11 cellular contexts compared by ENCODE assay signal in the genomic region with DNA sequence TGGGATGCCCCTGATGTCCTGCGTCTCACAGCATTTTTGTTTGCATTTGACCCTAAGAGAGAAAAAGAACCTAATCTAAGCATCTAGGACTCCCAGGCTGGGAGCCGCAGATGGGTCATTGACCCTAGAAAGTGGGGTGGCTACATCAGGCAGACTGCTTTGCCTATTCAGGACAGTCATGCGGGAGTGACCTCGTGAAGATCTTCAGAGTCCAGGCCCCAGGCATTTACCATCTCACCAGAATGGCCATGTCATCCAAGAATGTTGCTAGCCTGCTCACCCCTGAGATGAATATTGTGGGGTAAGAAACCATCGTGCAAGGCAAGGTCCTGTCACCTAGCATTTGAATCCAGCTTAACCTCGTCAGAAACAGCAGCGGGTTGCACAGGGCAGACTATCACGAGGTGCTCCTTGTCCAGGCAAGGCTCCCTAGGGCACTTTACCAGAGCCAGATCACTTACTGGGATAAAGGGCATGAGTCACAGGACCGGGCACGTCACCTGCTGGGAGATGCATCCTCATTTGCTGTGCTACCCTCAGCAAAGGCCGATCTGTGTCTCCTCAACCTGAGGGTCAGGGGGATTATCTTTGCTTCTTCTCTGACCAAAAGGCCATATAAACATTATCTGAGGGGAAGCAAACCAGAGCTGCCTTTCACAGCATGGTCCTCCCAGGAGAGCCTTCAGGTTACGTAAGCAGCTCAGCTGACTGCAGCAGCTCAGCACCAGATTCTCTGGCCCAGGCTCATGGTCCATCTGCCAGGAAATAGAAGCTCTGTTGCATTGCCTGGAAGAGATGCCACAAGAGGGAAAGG.
DNase-seq lines count a peak whose midpoint lies in the region; ATAC-seq, FAIRE-seq and TF ChIP-seq lines count a peak whose summit lies in the region.
"Had no signal": no experiment of that assay in that cellular context is flagged by ENCODE, and none has a peak within 500 bp of the region (broad histone marks: within the 10 kb centered on the region; RNA-seq: fewer than 3 reads in every experiment).

No MANE protein-coding gene starts in this region.

- no peaks in the 10 kb centered on the region for H4K20me1 ChIP-seq in BLaER1

- H3K4me2 ChIP-seq in BLaER1 = peak overlapping the region; percentile 17; the same call in 1 of the 2 replicates

- peaks cover 14% of the 10 kb centered on the region; the same call in 1 of the 2 replicates for H3K4me1 ChIP-seq in BLaER1

- no peak overlapping the region for H3K27ac ChIP-seq in BLaER1

- DNase-seq in RCC 7860 (ENCODE audit: low spot score) (peak; percentile 62), frontal cortex (ENCODE audit: low spot score in 2 of 2) (peak; percentile 12 to 52), posterior cingulate gyrus (peak in 9 of 10 donors; percentile 20 to 90 (median 53)), GM12892 (ENCODE audit: insufficient read length) (no peak), CD1c-positive myeloid dendritic cell (ENCODE audit: extremely low spot score) (no peak)
- DNase-seq: activated naive CD8-positive, alpha-beta T cell treated with anti-CD3 and anti-CD28 coated beads for 36 hours; T-helper 17 cell had no signal

- H3K36me3 ChIP-seq in BLaER1 = no peaks in the 10 kb centered on the region

- H3K9ac ChIP-seq in BLaER1 = no peak overlapping the region

- 0 out of 2 replicates have a peak, but pooled peaks cover 6% of the 10 kb centered on the region for H3K9me3 ChIP-seq in BLaER1

- no peak overlapping the region for H3K4me3 ChIP-seq in BLaER1

- no peaks in the 10 kb centered on the region for H3K27me3 ChIP-seq in BLaER1

- no peak for ATAC-seq in HG03520 (IDR thresholded peaks at IDR 0.05; ENCODE audit: unreplicated experiment)
- no peak for ATAC-seq in HG02970 (IDR thresholded peaks at IDR 0.05; ENCODE audit: low FRiP score, unreplicated experiment)
- ATAC-seq: T-helper 17 cell had no signal

- no peak for TF ChIP-seq POLR2A in GM12892 (IDR thresholded peaks at IDR 0.05; ENCODE audit: low read depth, low read length)

- peak; percentile 66 for FAIRE-seq in RCC 7860 (lab: Jason Lieb, UNC)
- no peak for FAIRE-seq in frontal cortex (lab: Jason Lieb, UNC)
- no peak for FAIRE-seq in GM12892 (lab: Jason Lieb, UNC)
- FAIRE-seq: islet of Langerhans had no signal

- intact Hi-C loops in posterior cingulate gyrus (cut with DNase I) = no loop called here

Comparison
In these comparisons a context has a peak if more than half of its experiments do, and no peak if none do; other contexts are left out.
1. DNase-seq: peak in RCC 7860 (single experiment), frontal cortex (2 of 2) and posterior cingulate gyrus (9 of 10); none in GM12892 (single experiment) and CD1c-positive myeloid dendritic cell (single experiment).